Comparison of ENCODE assay signal across 32 cellular contexts in the genomic region with DNA sequence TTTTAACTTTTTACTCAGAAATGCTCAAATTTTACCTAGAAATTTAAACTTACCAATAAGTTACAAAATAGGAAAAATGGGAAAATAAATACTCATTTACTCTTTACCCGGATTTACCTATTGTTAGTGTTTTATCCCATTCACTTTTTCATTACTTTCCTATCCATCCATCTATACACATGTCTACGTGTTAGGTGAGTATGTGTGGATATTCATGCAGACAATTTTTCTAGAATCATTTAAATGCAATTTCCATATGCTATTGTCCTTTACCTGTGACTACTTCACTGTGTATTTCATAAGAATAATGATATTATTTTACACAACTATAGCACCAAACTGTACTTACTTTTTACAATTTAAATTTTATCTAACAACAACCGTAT.
"Had no signal": no experiment of that assay in that cellular context is flagged by ENCODE, and none has a peak within 500 bp of the region (broad histone marks: within the 10 kb centered on the region; RNA-seq: fewer than 3 reads in every experiment).

No MANE protein-coding gene starts in this region.

- ATAC-seq: activated naive CD4-positive, alpha-beta T cell treated with anti-CD3 and anti-CD28 coated beads, Interleukin-2, amount 50 U/mL, for 72 hours; activated naive CD8-positive, alpha-beta T cell treated with anti-CD3 and anti-CD28 coated beads, Interleukin-2, amount 50 U/mL, for 24 hours; activated T-cell treated with anti-CD3 and anti-CD28 coated beads, Interleukin-2, amount 50 U/mL, for 4 hours; activated T-cell treated with anti-CD3 and anti-CD28 coated beads, Interleukin-2, amount 50 U/mL, for 72 hours; activated T-helper 17 cell treated with anti-CD3 and anti-CD28 coated beads, Interleukin-2, amount 50 U/mL, for 72 hours; body of pancreas had no signal

- H3K36me3 ChIP-seq: adrenal gland, ascending aorta, brain microvascular endothelial cell, breast epithelium, cardiac muscle cell had no signal

- H3K4me1 ChIP-seq: adrenal gland, ascending aorta, body of pancreas, breast epithelium had no signal

- H3K27ac ChIP-seq: adrenal gland, ascending aorta, body of pancreas, brain microvascular endothelial cell, breast epithelium, cardiac muscle cell had no signal

- H3K9me3 ChIP-seq: adrenal gland, ascending aorta, body of pancreas, breast epithelium had no signal

- FAIRE-seq: astrocyte, bronchial epithelial cell had no signal

- H3K27me3 ChIP-seq: adrenal gland, ascending aorta, body of pancreas, brain microvascular endothelial cell, breast epithelium, cardiac muscle cell had no signal

- DNase-seq: activated effector memory CD4-positive, alpha-beta T cell treated with anti-CD3 and anti-CD28 coated beads, Interleukin-2, amount 50 U/mL, for 16 hours; activated effector memory CD4-positive, alpha-beta T cell treated with Interleukin-2 at 50 U/mL for 16 hours; activated gamma-delta T cell; activated gamma-delta T cell treated with Interleukin-2 at 50 U/mL for 16 hours; activated naive CD4-positive, alpha-beta T cell; activated naive CD4-positive, alpha-beta T cell treated with anti-CD3 and anti-CD28 coated beads for 36 hours; activated naive CD4-positive, alpha-beta T cell treated with anti-CD3 and anti-CD28 coated beads, Interleukin-2, amount 10 ng/mL, durations not matched to agents 7 days and 5 days; activated naive CD4-positive, alpha-beta T cell treated with anti-CD3 and anti-CD28 coated beads, Interleukin-2, amount 50 U/mL, for 16 hours; activated naive CD4-positive, alpha-beta T cell treated with Interleukin-2 at 50 U/mL for 16 hours; activated naive CD8-positive, alpha-beta T cell treated with anti-CD3 and anti-CD28 coated beads for 36 hours; activated naive CD8-positive, alpha-beta T cell treated with anti-CD3 and anti-CD28 coated beads, Interleukin-2, amount 10 ng/mL, durations not matched to agents 7 days and 5 days; activated naive CD8-positive, alpha-beta T cell treated with anti-CD3 and anti-CD28 coated beads, Interleukin-2, amount 50 U/mL, for 24 hours; activated T-cell treated with anti-CD3 and anti-CD28 coated beads, Interleukin-2, amount 50 U/mL, for 4 hours; activated T-cell treated with anti-CD3 and anti-CD28 coated beads, Interleukin-2, amount 50 U/mL, for 48 hours; activated T-cell treated with anti-CD3 and anti-CD28 coated beads, Interleukin-2, amount 50 U/mL, for 72 hours; adrenal gland; amniotic stem cell; amygdala; anterior cingulate cortex; aorta; body of pancreas; brain microvascular endothelial cell; caudate nucleus; central memory CD4-positive, alpha-beta T cell; cerebellar nuclear complex had no signal

- H3K4me3 ChIP-seq: adrenal gland, ascending aorta, body of pancreas, breast epithelium, cardiac muscle cell had no signal
